In the genomic region with DNA sequence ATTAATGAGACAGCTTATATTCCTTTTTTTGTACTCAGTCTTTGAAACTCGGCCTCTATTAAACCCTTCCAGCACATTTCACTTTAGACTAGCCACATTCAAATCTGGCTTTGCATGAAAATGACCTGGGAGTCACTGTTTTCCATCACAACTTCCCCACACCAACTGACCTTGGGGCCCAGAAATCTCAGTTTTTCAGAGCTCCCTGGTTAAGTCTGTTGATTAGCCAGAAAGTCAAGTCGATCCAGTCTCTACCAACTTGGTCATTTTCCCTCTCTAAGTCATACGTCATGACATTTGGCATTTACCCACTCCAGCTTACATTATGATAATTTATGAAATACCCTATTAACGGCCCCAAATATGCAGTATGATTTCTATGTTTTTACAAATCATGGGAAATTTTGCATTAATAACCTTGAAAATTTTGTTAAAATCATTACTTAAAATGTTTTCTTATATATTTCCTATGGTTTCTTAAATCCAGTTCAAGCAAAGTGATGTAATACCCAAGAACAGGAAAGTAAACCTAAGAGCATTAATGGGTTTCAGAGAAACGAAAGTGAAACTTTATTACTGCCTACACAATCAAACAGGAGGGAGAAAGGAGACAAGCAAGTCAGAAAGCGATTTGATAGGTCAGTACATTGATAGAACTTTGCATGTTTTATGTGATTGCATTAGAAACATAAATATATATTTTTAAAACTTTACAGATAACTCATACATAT, we compare ENCODE assay signal across 1 cellular context.
A peak's percentile ranks its signal among the peaks of the same experiment; 100 is the strongest.
TF ChIP-seq lines count a peak whose summit lies in the region.

No MANE protein-coding gene starts in this region.

TF ChIP-seq in K562, 482 proteins besides CTCF, POLR2A, EP300 and RAD21 (continued from another document):
- TF ChIP-seq ZBTB40 (IDR thresholded peaks at IDR 0.05): peak; percentile 79
- no peak for TF ChIP-seq ZBTB40 (CRISPR knock-in tag; IDR thresholded peaks at IDR 0.05)
- TF ChIP-seq TRIM25 (IDR thresholded peaks at IDR 0.05; ENCODE audit: borderline replicate concordance): no peak
- TF ChIP-seq CEBPG (CRISPR knock-in tag; IDR thresholded peaks at IDR 0.05): no peak
- peak; percentile 74 to 82 for TF ChIP-seq CEBPG (tag; conservative IDR thresholded peaks at IDR 0.05 in 1 of 2, IDR thresholded peaks at IDR 0.05 in 1 of 2)
- TF ChIP-seq SREBF2 (CRISPR knock-in tag; IDR thresholded peaks at IDR 0.05): no peak
- TF ChIP-seq ZNF212 (CRISPR knock-in tag; IDR thresholded peaks at IDR 0.05): no peak
